8 cellular contexts compared by ENCODE assay signal in the genomic region with DNA sequence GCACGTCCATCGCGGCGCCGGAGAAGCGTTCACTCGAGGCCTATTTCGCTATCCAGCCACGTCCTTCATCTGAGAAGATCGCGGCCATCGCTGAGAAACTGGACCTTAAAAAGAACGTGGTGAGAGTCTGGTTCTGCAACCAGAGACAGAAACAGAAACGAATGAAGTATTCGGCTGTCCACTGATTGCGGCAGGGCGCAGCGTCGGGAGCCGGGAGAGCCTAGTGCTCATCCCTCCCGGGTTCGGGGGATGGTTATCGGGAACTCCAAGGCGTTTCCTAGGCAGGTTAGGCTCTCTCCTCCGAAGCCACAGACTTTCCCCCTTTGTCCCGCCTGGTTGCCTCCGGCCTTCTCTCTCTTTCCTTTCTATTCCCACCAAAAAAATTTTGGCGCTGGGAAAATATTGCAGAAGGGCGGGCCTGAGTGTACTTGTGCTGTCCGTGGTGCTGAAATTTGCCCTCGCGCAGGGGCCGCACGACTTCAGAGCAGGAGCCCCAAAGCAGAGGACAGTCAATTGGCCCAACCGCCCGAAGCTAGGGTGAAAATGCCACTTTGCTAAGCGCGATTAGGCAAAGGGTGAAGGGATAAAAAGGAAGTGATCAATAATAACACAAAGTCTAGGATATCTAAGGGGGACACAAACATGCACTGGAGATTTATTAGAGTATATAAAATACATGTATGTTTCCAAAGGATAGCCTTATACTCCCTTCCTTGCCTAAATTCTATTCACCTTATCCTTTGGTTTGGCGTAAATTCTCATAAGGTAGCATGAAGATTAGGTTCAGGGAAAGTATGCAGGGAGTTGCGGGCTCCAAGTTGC. TPM values are rescaled to one million over a fixed set of nuclear protein-coding genes. Genes with fewer than 3 reads are reported as not detected.
DNase-seq lines count a peak whose midpoint lies in the region; ATAC-seq and TF ChIP-seq lines count a peak whose summit lies in the region.
"Had no signal": no experiment of that assay in that cellular context is flagged by ENCODE, and none has a peak within 500 bp of the region (broad histone marks: within the 10 kb centered on the region; RNA-seq: fewer than 3 reads in every experiment).

No MANE protein-coding gene starts in this region.

- H2AFZ ChIP-seq in HCT116 (ENCODE audit: low read depth, low read length, poor library complexity, severe bottlenecking) (no peak overlapping the region), fibroblast of lung (ENCODE audit: low read length) (no peak overlapping the region)

- H3K36me3 Mint-ChIP-seq in osteocyte (ENCODE audit: unreplicated experiment) = peaks cover 2% of the 10 kb centered on the region
- H3K36me3 Mint-ChIP-seq: T-cell had no signal

- no peak for ATAC-seq in HCT116
- ATAC-seq in GM19397 (IDR thresholded peaks at IDR 0.05; ENCODE audit: unreplicated experiment) = no peak
- ATAC-seq: T-cell had no signal

- no peak for TF ChIP-seq CTCF in HCT116 (IDR thresholded peaks at IDR 0.05 in 2 of 3, conservative IDR thresholded peaks at IDR 0.05 in 1 of 3; ENCODE audit: borderline replicate concordance in 1 of 3, insufficient read depth in 1 of 3, low read depth in 2 of 3, low read length in 2 of 3)
- TF ChIP-seq CTCF in fibroblast of lung (conservative IDR thresholded peaks at IDR 0.05 in 1 of 2, IDR thresholded peaks at IDR 0.05 in 1 of 2; ENCODE audit: low read depth in 1 of 2, low read length in 2 of 2) = no peak
- no peak for TF ChIP-seq CTCF in osteocyte (IDR thresholded peaks at IDR 0.05)

- peak overlapping the region; percentile 52 for H3K4me3 Mint-ChIP-seq in osteocyte (ENCODE audit: unreplicated experiment)
- H3K4me3 Mint-ChIP-seq: T-cell had no signal

- H3K27ac ChIP-seq in HCT116 (ENCODE audit: low read depth, low read length) = no peak overlapping the region
- no peak overlapping the region for H3K27ac ChIP-seq in SJCRH30
- no peak overlapping the region for H3K27ac ChIP-seq in fibroblast of lung (ENCODE audit: insufficient read depth, low read length)

- no peaks in the 10 kb centered on the region for H3K36me3 ChIP-seq in HCT116 (ENCODE audit: control insufficient read depth in 1 of 2, insufficient read depth in 2 of 2, low read length in 2 of 2)
- H3K36me3 ChIP-seq in SJCRH30 = no peaks in the 10 kb centered on the region
- H3K36me3 ChIP-seq in fibroblast of lung (ENCODE audit: control insufficient read depth, insufficient read depth, low read length) = no peaks in the 10 kb centered on the region

- POLR2A ChIA-PET in HCT116 (lab: Charles Lee) = no interaction called here

- no peak for DNase-seq in HCT116 (ENCODE audit: low read depth, low spot score)
- DNase-seq in SJCRH30 = peak; percentile 60 to 66
- DNase-seq in fibroblast of lung (ENCODE audit: low read depth in 2 of 2) = peak; percentile 68 to 75
- DNase-seq in osteocyte (ENCODE audit: extremely low spot score, unreplicated experiment) = no peak
- DNase-seq in activated effector memory CD4-positive, alpha-beta T cell treated with anti-CD3 and anti-CD28 coated beads, Interleukin-2, amount 50 U/mL, for 16 hours = no peak
- DNase-seq in NK-92 treated with Interleukin-12 subunit alpha and Interleukin-12 subunit beta, amount 100 ng/mL, for 24 hours (lab: John Stamatoyannopoulos, UW) = no peak

- no peaks in the 10 kb centered on the region for H3K9me3 ChIP-seq in HCT116 (ENCODE audit: control insufficient read depth in 1 of 2, insufficient read depth in 1 of 2, low read depth in 1 of 2, low read length in 2 of 2)
- H3K9me3 ChIP-seq in SJCRH30 (replicated peaks) = no peaks in the 10 kb centered on the region
- no peaks in the 10 kb centered on the region for H3K9me3 ChIP-seq in fibroblast of lung (ENCODE audit: control insufficient read depth, insufficient read depth, low read depth, low read length)

- H3K27me3 Mint-ChIP-seq in osteocyte (ENCODE audit: unreplicated experiment) = peaks cover 94% of the 10 kb centered on the region

- no peak overlapping the region for H3K9ac ChIP-seq in HCT116 (ENCODE audit: low read length)
- H3K9ac ChIP-seq in fibroblast of lung (ENCODE audit: insufficient read depth, low read length) = no peak overlapping the region

- peaks cover 3% of the 10 kb centered on the region for H3K9me3 Mint-ChIP-seq in osteocyte (ENCODE audit: unreplicated experiment)

- H3K27ac Mint-ChIP-seq in osteocyte (ENCODE audit: unreplicated experiment) = no peak overlapping the region
- H3K27ac Mint-ChIP-seq: T-cell had no signal

- no peak for TF ChIP-seq RAD21 in HCT116 (IDR thresholded peaks at IDR 0.05; ENCODE audit: low read depth)

- H3K4me3 ChIP-seq in HCT116 (replicated peaks in 1 of 2; ENCODE audit: low read depth in 1 of 2, low read length in 2 of 2) (no peak overlapping the region), SJCRH30 (no peak overlapping the region), fibroblast of lung (replicated peaks in 1 of 4; ENCODE audit: control extremely low read depth in 1 of 4, insufficient read depth in 1 of 4, low read depth in 3 of 4, low read length in 4 of 4) (peak overlapping the region in 2 of 4 experiments; percentile 28 to 31)

- H3K27me3 ChIP-seq in HCT116 (ENCODE audit: insufficient read depth, low read length) (peaks cover 11% of the 10 kb centered on the region; the same call in 1 of the 2 replicates), SJCRH30 (no peaks in the 10 kb centered on the region; the same call in none of the 2 replicates), fibroblast of lung (ENCODE audit: control insufficient read depth, insufficient read depth, low read length) (peaks cover 78% of the 10 kb centered on the region)

- RAD21 ChIA-PET in HCT116 (lab: Charles Lee; ENCODE audit: low non-redundant PET in 1 of 2, low total read pairs in 2 of 2, uncharacterized antibody in 2 of 2, unreplicated experiment in 2 of 2) = no interaction called here

- no TSS peak for BruUV-seq in HCT116 (replicated peaks; lab: Mats Ljungman, UMichigan)

- CTCF ChIA-PET in HCT116 (lab: Charles Lee) = no interaction called here

- H3K4me2 ChIP-seq in HCT116 (ENCODE audit: low read length) = no peak overlapping the region
- no peak overlapping the region for H3K4me2 ChIP-seq in fibroblast of lung (ENCODE audit: extremely low read depth, insufficient read depth, low read length)

- peaks cover 18% of the 10 kb centered on the region for H3K4me1 Mint-ChIP-seq in osteocyte (ENCODE audit: unreplicated experiment)

- H4K20me1 ChIP-seq in HCT116 (ENCODE audit: insufficient read depth) (no peaks in the 10 kb centered on the region), fibroblast of lung (ENCODE audit: control insufficient read depth, extremely low read depth, insufficient read depth, low read length) (no peaks in the 10 kb centered on the region)

- TF ChIP-seq POLR2A in HCT116 (IDR thresholded peaks at IDR 0.05; ENCODE audit: borderline replicate concordance, extremely low read depth, insufficient read depth, insufficient read length) = no peak

- no peaks in the 10 kb centered on the region for H3K9me2 ChIP-seq in HCT116 (ENCODE audit: insufficient read depth)

- no peaks in the 10 kb centered on the region for H3K79me2 ChIP-seq in HCT116 (ENCODE audit: insufficient read depth, low read length)
- no peaks in the 10 kb centered on the region for H3K79me2 ChIP-seq in fibroblast of lung (ENCODE audit: control insufficient read depth, insufficient read depth, low read length)

- intact Hi-C loops in HCT116 (cut with micrococcal nuclease) = no loop called here

- no peaks in the 10 kb centered on the region for H3K4me1 ChIP-seq in HCT116 (ENCODE audit: control insufficient read depth in 1 of 2, insufficient read depth in 2 of 2, low read length in 2 of 2)
- no peaks in the 10 kb centered on the region for H3K4me1 ChIP-seq in SJCRH30
- H3K4me1 ChIP-seq in fibroblast of lung (ENCODE audit: control insufficient read depth, extremely low read depth, insufficient read depth, low read length) = no peaks in the 10 kb centered on the region

TF ChIP-seq in HCT116, 20 proteins besides CTCF, POLR2A, EP300 and RAD21 (continues in another document):
- TF ChIP-seq REST (IDR thresholded peaks at IDR 0.05; ENCODE audit: low read depth) = peak; percentile 83

RNA-seq across cellular contexts. Expression of gene POU4F3, which starts 1.8 kb away (rescaled TPM):
- total RNA-seq in HCT116 (2021; ENCODE audit: unreplicated experiment) = 0.15 TPM
- 0.14 TPM in 2 replicates for polyA plus RNA-seq in HCT116 (2012)
- total RNA-seq in SJCRH30 (2014; rRNA removed; shearing (Covaris generic)) = 0.13 and 0.14 TPM in 2 replicates
- not detected in 2 replicates for total RNA-seq in fibroblast of lung
- 0.02 TPM in 1 of 2 replicates, not detected in the other for polyA plus RNA-seq in fibroblast of lung
- 0.08 TPM in 1 of 2 replicates, not detected in the other for polyA plus RNA-seq in fibroblast of lung (2012)
- polyA minus RNA-seq in fibroblast of lung (ENCODE audit: low replicate concordance) = 0.07 TPM in 1 of 2 replicates, not detected in the other
- total RNA-seq in osteocyte = not detected in 2 replicates

Comparison
In these comparisons a context has a peak if more than half of its experiments do, and no peak if none do; other contexts are left out.
1. DNase-seq: peak in SJCRH30 (2 of 2) and fibroblast of lung (2 of 2); none in HCT116 (single experiment), osteocyte (single experiment), activated effector memory CD4-positive, alpha-beta T cell treated with anti-CD3 and anti-CD28 coated beads, Interleukin-2, amount 50 U/mL, for 16 hours (single experiment) and NK-92 treated with Interleukin-12 subunit alpha and Interleukin-12 subunit beta, amount 100 ng/mL, for 24 hours (single experiment).